8 cellular contexts compared by ENCODE assay signal in the genomic region with DNA sequence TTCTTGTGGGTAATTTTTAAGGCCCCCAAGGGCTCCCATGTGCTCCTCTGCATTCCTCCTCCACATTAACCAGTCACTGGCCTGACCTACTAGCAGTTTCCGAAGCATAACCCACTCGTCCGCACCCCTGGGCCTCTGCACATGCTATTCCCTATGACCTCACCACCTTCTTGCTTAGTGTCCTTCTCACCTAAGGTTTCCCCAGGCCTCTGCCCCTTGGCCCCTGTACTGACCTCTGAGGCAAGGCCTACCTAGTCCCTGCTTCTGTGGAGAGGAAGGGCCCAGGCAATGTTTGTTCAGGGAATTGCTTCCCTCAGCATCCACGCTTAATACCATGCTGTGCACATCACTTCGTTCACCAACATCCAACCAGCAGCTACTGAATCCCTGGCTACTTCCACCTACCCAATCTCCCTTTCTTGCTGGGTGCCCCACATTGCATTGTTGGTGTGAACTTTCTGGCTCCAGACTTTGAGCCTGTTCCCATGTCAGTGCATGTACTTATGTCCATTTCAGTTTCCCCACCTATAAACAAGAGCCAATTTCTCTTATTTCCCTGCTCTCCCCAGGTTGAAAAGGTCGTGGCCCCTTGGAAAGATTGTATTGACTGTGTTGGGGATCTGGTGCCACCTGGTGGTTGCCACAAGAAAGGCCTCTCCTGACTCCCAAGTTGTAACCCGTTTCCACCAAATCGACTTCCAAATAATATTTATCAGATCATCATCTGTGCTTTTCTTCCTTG. TPM values are rescaled to one million over a fixed set of nuclear protein-coding genes. Genes with fewer than 3 reads are reported as not detected.
DNase-seq lines count a peak whose midpoint lies in the region; ATAC-seq and TF ChIP-seq lines count a peak whose summit lies in the region.

No MANE protein-coding gene starts in this region.

- no peak overlapping the region for H3K4me3 Mint-ChIP-seq in CD14-positive monocyte
- no peak overlapping the region for H3K4me3 Mint-ChIP-seq in activated naive CD4-positive, alpha-beta T cell treated with anti-CD3 and anti-CD28 coated beads for 36 hours

- H3K27me3 ChIP-seq in right atrium auricular region: no peaks in the 10 kb centered on the region

- peaks cover 32% of the 10 kb centered on the region for H3K4me1 Mint-ChIP-seq in CD14-positive monocyte
- H3K4me1 Mint-ChIP-seq in activated naive CD4-positive, alpha-beta T cell treated with anti-CD3 and anti-CD28 coated beads for 36 hours (ENCODE audit: low read depth): no peaks in the 10 kb centered on the region

- no peaks in the 10 kb centered on the region for H3K36me3 Mint-ChIP-seq in CD14-positive monocyte
- H3K36me3 Mint-ChIP-seq in activated naive CD4-positive, alpha-beta T cell treated with anti-CD3 and anti-CD28 coated beads for 36 hours (ENCODE audit: low read depth): no peaks in the 10 kb centered on the region

- ATAC-seq in GM19372 (IDR thresholded peaks at IDR 0.05; ENCODE audit: low read depth, unreplicated experiment) (peak; percentile 56), HG02763 (IDR thresholded peaks at IDR 0.05; ENCODE audit: unreplicated experiment) (no peak)

- no peaks in the 10 kb centered on the region for H3K4me1 ChIP-seq in right atrium auricular region

- H3K9me3 Mint-ChIP-seq in CD14-positive monocyte: peaks cover 0 to 2% (median 0%) of the 10 kb centered on the region in 7 donors
- peaks cover 2% of the 10 kb centered on the region for H3K9me3 Mint-ChIP-seq in activated naive CD4-positive, alpha-beta T cell treated with anti-CD3 and anti-CD28 coated beads for 36 hours

- no peak for DNase-seq in CD14-positive monocyte (ENCODE audit: low spot score)
- DNase-seq in NCI-H526 (lab: John Stamatoyannopoulos, UW): peak; percentile 16 to 50
- DNase-seq in activated naive CD4-positive, alpha-beta T cell treated with anti-CD3 and anti-CD28 coated beads for 36 hours: peak; percentile 56
- no peak for DNase-seq in right atrium auricular region (ENCODE audit: low spot score)
- peak; percentile 29 to 37 for DNase-seq in stimulated activated CD4-positive, alpha-beta T cell treated with anti-CD3 and anti-CD28 coated beads, Interleukin-2, amount 100 ng/mL, for 48 hours
- no peak for DNase-seq in NK-92 treated with Interleukin-12 subunit alpha and Interleukin-12 subunit beta, amount 100 ng/mL, for 24 hours (lab: John Stamatoyannopoulos, UW)

- CTCF ChIA-PET in activated naive CD4-positive, alpha-beta T cell treated with anti-CD3 and anti-CD28 coated beads for 36 hours (lab: Charles Lee): interaction anchor here (0.6 to 9.0 kb wide), 4 partner anchors 8 to 515 kb away, joined by 3 to 80 read pairs (median 4); no protein-coding TSS in a partner anchor

- H3K9me3 ChIP-seq in right atrium auricular region: no peaks in the 10 kb centered on the region

- H3K4me3 ChIP-seq in right atrium auricular region: no peak overlapping the region

- no peaks in the 10 kb centered on the region for H3K36me3 ChIP-seq in right atrium auricular region

- intact Hi-C loops in CD14-positive monocyte (cut with micrococcal nuclease): no loop called here
- intact Hi-C loops in activated naive CD4-positive, alpha-beta T cell treated with anti-CD3 and anti-CD28 coated beads for 36 hours (cut with micrococcal nuclease): loop anchor here (1.0 kb wide), 3 partner anchors 18 to 252 kb away; no protein-coding TSS in a partner anchor

- peaks cover 1 to 3% (median 2%) of the 10 kb centered on the region in 3 donors for H3K27me3 Mint-ChIP-seq in CD14-positive monocyte (ENCODE audit: low read depth in 3 of 3)
- H3K27me3 Mint-ChIP-seq in activated naive CD4-positive, alpha-beta T cell treated with anti-CD3 and anti-CD28 coated beads for 36 hours (ENCODE audit: low read depth): no peaks in the 10 kb centered on the region

- peak; percentile 88 for TF ChIP-seq CTCF in CD14-positive monocyte (IDR thresholded peaks at IDR 0.05)
- peak; percentile 69 to 85 for TF ChIP-seq CTCF in right atrium auricular region (IDR thresholded peaks at IDR 0.05)

- no peak overlapping the region for H3K27ac ChIP-seq in right atrium auricular region

- no peak overlapping the region for H3K27ac Mint-ChIP-seq in CD14-positive monocyte
- no peak overlapping the region for H3K27ac Mint-ChIP-seq in activated naive CD4-positive, alpha-beta T cell treated with anti-CD3 and anti-CD28 coated beads for 36 hours

RNA-seq across cellular contexts. Expression of gene TMEM177, which starts 19.2 kb away (rescaled TPM):
- 1 to 10 TPM in 1 of 2 donors, under 1 TPM in 1; 0.73 to 1.2 TPM for polyA plus RNA-seq in CD14-positive monocyte
- total RNA-seq in activated naive CD4-positive, alpha-beta T cell treated with anti-CD3 and anti-CD28 coated beads for 36 hours: 10 to 100 TPM; 11.9 to 13.3 TPM
- 1 to 10 TPM; 6.4 to 8.1 TPM for total RNA-seq in right atrium auricular region

Comparison
In these comparisons a context has a peak if more than half of its experiments do, and no peak if none do; other contexts are left out.
1. DNase-seq: peak in NCI-H526 (2 of 2), activated naive CD4-positive, alpha-beta T cell treated with anti-CD3 and anti-CD28 coated beads for 36 hours (single experiment) and stimulated activated CD4-positive, alpha-beta T cell treated with anti-CD3 and anti-CD28 coated beads, Interleukin-2, amount 100 ng/mL, for 48 hours (2 of 2); none in CD14-positive monocyte (single experiment), right atrium auricular region (single experiment) and NK-92 treated with Interleukin-12 subunit alpha and Interleukin-12 subunit beta, amount 100 ng/mL, for 24 hours (single experiment).